27 cellular contexts compared by ENCODE assay signal in genomic region chr1:224731633-224732032, GRCh38.
"Had no signal": no experiment of that assay in that cellular context is flagged by ENCODE, and none has a peak within 500 bp of the region (broad histone marks: within the 10 kb centered on the region; RNA-seq: fewer than 3 reads in every experiment).

No MANE protein-coding gene starts in this region.

- H3K27me3 ChIP-seq: brain microvascular endothelial cell, heart right ventricle, ovary, sigmoid colon, stomach, thyroid gland had no signal

- H3K27me3 Mint-ChIP-seq: activated CD4-positive, alpha-beta T cell treated with anti-CD3 and anti-CD28 coated beads for 36 hours had no signal

- H3K27ac ChIP-seq: brain microvascular endothelial cell, ovary, thyroid gland had no signal

- H3K9me3 ChIP-seq: heart right ventricle, mucosa of descending colon, ovary, prostate gland, sigmoid colon, stomach, thyroid gland had no signal

- H3K27ac Mint-ChIP-seq: activated CD4-positive, alpha-beta T cell treated with anti-CD3 and anti-CD28 coated beads for 36 hours; activated naive CD4-positive, alpha-beta T cell treated with anti-CD3 and anti-CD28 coated beads, Interleukin-2, amount 10 ng/mL, durations not matched to agents 7 days and 5 days; activated naive CD8-positive, alpha-beta T cell treated with anti-CD3 and anti-CD28 coated beads, Interleukin-2, amount 10 ng/mL, durations not matched to agents 7 days and 5 days; effector memory CD8-positive, alpha-beta T cell; natural killer cell treated with Interleukin-12 subunit alpha and Interleukin-12 subunit beta and Interleukin-15 and Interleukin-18, amount 100 ng/mL, for 72 hours; stimulated activated effector memory CD8-positive, alpha-beta T cell treated with anti-CD3 and anti-CD28 coated beads, Interleukin-12 subunit alpha, Interleukin-12 subunit beta, amount 100 ng/mL, for 72 hours; T-cell had no signal

- H3K9me3 Mint-ChIP-seq: activated naive CD4-positive, alpha-beta T cell treated with anti-CD3 and anti-CD28 coated beads, Interleukin-2, amount 10 ng/mL, durations not matched to agents 7 days and 5 days; activated naive CD8-positive, alpha-beta T cell treated with anti-CD3 and anti-CD28 coated beads, Interleukin-2, amount 10 ng/mL, durations not matched to agents 7 days and 5 days; effector memory CD8-positive, alpha-beta T cell; natural killer cell treated with Interleukin-12 subunit alpha and Interleukin-12 subunit beta and Interleukin-15 and Interleukin-18, amount 100 ng/mL, for 72 hours; stimulated activated effector memory CD8-positive, alpha-beta T cell treated with anti-CD3 and anti-CD28 coated beads, Interleukin-12 subunit alpha, Interleukin-12 subunit beta, amount 100 ng/mL, for 72 hours; T-cell had no signal

- ATAC-seq: activated CD4-positive, alpha-beta T cell treated with anti-CD3 and anti-CD28 coated beads for 36 hours; effector memory CD8-positive, alpha-beta T cell; natural killer cell treated with Interleukin-12 subunit alpha and Interleukin-12 subunit beta and Interleukin-15 and Interleukin-18, amount 100 ng/mL, for 72 hours; stimulated activated effector memory CD8-positive, alpha-beta T cell treated with anti-CD3 and anti-CD28 coated beads, Interleukin-12 subunit alpha, Interleukin-12 subunit beta, amount 100 ng/mL, for 72 hours; T-cell had no signal

- H3K36me3 ChIP-seq: brain microvascular endothelial cell, heart right ventricle, ovary, prostate gland, sigmoid colon, stomach, thyroid gland had no signal

- H3K4me3 ChIP-seq: heart right ventricle, lung, mucosa of descending colon, ovary, prostate gland, sigmoid colon, stomach, thyroid gland had no signal

- H3K4me3 Mint-ChIP-seq: activated CD4-positive, alpha-beta T cell treated with anti-CD3 and anti-CD28 coated beads for 36 hours; activated naive CD4-positive, alpha-beta T cell treated with anti-CD3 and anti-CD28 coated beads, Interleukin-2, amount 10 ng/mL, durations not matched to agents 7 days and 5 days; activated naive CD8-positive, alpha-beta T cell treated with anti-CD3 and anti-CD28 coated beads, Interleukin-2, amount 10 ng/mL, durations not matched to agents 7 days and 5 days; effector memory CD8-positive, alpha-beta T cell; natural killer cell treated with Interleukin-12 subunit alpha and Interleukin-12 subunit beta and Interleukin-15 and Interleukin-18, amount 100 ng/mL, for 72 hours; stimulated activated effector memory CD8-positive, alpha-beta T cell treated with anti-CD3 and anti-CD28 coated beads, Interleukin-12 subunit alpha, Interleukin-12 subunit beta, amount 100 ng/mL, for 72 hours; T-cell had no signal

- DNase-seq: activated CD4-positive, alpha-beta T cell treated with anti-CD3 and anti-CD28 coated beads for 36 hours; activated CD4-positive, alpha-beta T cell treated with anti-CD3 and anti-CD28 coated beads, Interleukin-2, amount 50 U/mL, for 4 hours; activated CD4-positive, CD25-positive, alpha-beta regulatory T cell; activated gamma-delta T cell; activated naive CD4-positive, alpha-beta T cell treated with anti-CD3 and anti-CD28 coated beads, Interleukin-2, amount 10 ng/mL, durations not matched to agents 7 days and 5 days; activated naive CD8-positive, alpha-beta T cell treated with anti-CD3 and anti-CD28 coated beads, Interleukin-2, amount 10 ng/mL, durations not matched to agents 7 days and 5 days; activated T-cell treated with anti-CD3 and anti-CD28 coated beads for 4 hours; amniotic stem cell; brain microvascular endothelial cell; caudate nucleus; cortex of kidney; effector memory CD8-positive, alpha-beta T cell; heart right ventricle; kidney glomerular epithelial cell; mucosa of descending colon; ovary; retina; sigmoid colon; small intestine; stimulated activated CD4-positive, alpha-beta T cell treated with anti-CD3 and anti-CD28 coated beads, Interleukin-4, amount 100 ng/mL, for 24 hours; T-cell; thyroid gland had no signal

- H3K36me3 Mint-ChIP-seq: activated naive CD4-positive, alpha-beta T cell treated with anti-CD3 and anti-CD28 coated beads, Interleukin-2, amount 10 ng/mL, durations not matched to agents 7 days and 5 days; activated naive CD8-positive, alpha-beta T cell treated with anti-CD3 and anti-CD28 coated beads, Interleukin-2, amount 10 ng/mL, durations not matched to agents 7 days and 5 days; natural killer cell treated with Interleukin-12 subunit alpha and Interleukin-12 subunit beta and Interleukin-15 and Interleukin-18, amount 100 ng/mL, for 72 hours; stimulated activated effector memory CD8-positive, alpha-beta T cell treated with anti-CD3 and anti-CD28 coated beads, Interleukin-12 subunit alpha, Interleukin-12 subunit beta, amount 100 ng/mL, for 72 hours; T-cell had no signal
